ENCODE assay signal across 24 cellular contexts in the genomic region with DNA sequence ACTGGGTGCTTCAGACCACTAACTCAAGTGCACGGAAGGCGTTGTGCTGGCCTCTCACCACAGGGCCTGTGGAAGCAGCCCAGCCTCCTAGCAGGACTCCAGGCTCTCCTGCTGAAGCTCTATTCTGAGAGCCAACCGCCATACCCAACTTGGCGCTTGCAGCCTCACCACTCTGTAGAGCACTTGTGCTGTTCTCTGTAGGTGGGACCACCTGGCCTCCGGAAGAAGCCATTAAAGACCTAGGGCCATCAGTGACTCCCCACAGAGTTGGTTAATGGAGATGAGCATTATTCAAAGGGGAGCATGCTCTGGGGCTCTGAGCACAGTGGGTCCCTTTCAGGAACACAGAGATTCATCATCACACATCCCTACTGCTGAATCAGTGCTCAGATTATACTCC. TPM values are rescaled to one million over a fixed set of nuclear protein-coding genes. Genes with fewer than 3 reads are reported as not detected.
"Had no signal": no experiment of that assay in that cellular context is flagged by ENCODE, and none has a peak within 500 bp of the region (broad histone marks: within the 10 kb centered on the region; RNA-seq: fewer than 3 reads in every experiment).

No MANE protein-coding gene starts in this region.

- H3K27me3 Mint-ChIP-seq: activated CD4-positive, alpha-beta memory T cell treated with anti-CD3 and anti-CD28 coated beads for 36 hours; stimulated activated memory B cell treated with anti-CD40 and anti-IgM and Interleukin-4, amounts not matched to agents 10 μg/mL and 1 μg/mL and 100 μg/mL, for 72 hours; T-helper 17 cell had no signal

- H2AFZ ChIP-seq: hepatocyte had no signal

- H3K4me1 ChIP-seq: right lobe of liver, transverse colon had no signal

- H3K4me2 ChIP-seq: hepatocyte had no signal

- H3K27ac Mint-ChIP-seq: activated CD4-positive, alpha-beta memory T cell treated with anti-CD3 and anti-CD28 coated beads for 36 hours; activated naive CD8-positive, alpha-beta T cell treated with anti-CD3 and anti-CD28 coated beads, Interleukin-2, amount 50 U/mL, for 24 hours; memory B cell; stimulated activated memory B cell treated with anti-CD40 and anti-IgM and Interleukin-4, amounts not matched to agents 10 μg/mL and 1 μg/mL and 100 μg/mL, for 72 hours; T-helper 17 cell had no signal

- H3K27ac ChIP-seq: hepatocyte, right lobe of liver, skin epidermis, transverse colon had no signal

- H3K36me3 ChIP-seq: right lobe of liver, transverse colon had no signal

- H3K9me3 ChIP-seq: mucosa of descending colon, right lobe of liver, transverse colon had no signal

- H3K79me2 ChIP-seq: hepatocyte had no signal

- H3K36me3 Mint-ChIP-seq: activated CD4-positive, alpha-beta memory T cell treated with anti-CD3 and anti-CD28 coated beads for 36 hours; memory B cell; stimulated activated memory B cell treated with anti-CD40 and anti-IgM and Interleukin-4, amounts not matched to agents 10 μg/mL and 1 μg/mL and 100 μg/mL, for 72 hours had no signal

- H3K4me1 Mint-ChIP-seq: activated naive CD8-positive, alpha-beta T cell treated with anti-CD3 and anti-CD28 coated beads, Interleukin-2, amount 50 U/mL, for 24 hours; memory B cell; stimulated activated memory B cell treated with anti-CD40 and anti-IgM and Interleukin-4, amounts not matched to agents 10 μg/mL and 1 μg/mL and 100 μg/mL, for 72 hours; T-helper 17 cell had no signal

- H3K9me3 Mint-ChIP-seq: activated CD4-positive, alpha-beta memory T cell treated with anti-CD3 and anti-CD28 coated beads for 36 hours; activated naive CD8-positive, alpha-beta T cell treated with anti-CD3 and anti-CD28 coated beads, Interleukin-2, amount 50 U/mL, for 24 hours had no signal

- H3K4me3 ChIP-seq: hepatocyte, mucosa of descending colon, right lobe of liver, skin epidermis, transverse colon had no signal

- H3K27me3 ChIP-seq: hepatocyte, right lobe of liver, transverse colon had no signal

- H3K4me3 Mint-ChIP-seq: activated CD4-positive, alpha-beta memory T cell treated with anti-CD3 and anti-CD28 coated beads for 36 hours; activated naive CD8-positive, alpha-beta T cell treated with anti-CD3 and anti-CD28 coated beads, Interleukin-2, amount 50 U/mL, for 24 hours; memory B cell; stimulated activated memory B cell treated with anti-CD40 and anti-IgM and Interleukin-4, amounts not matched to agents 10 μg/mL and 1 μg/mL and 100 μg/mL, for 72 hours; T-helper 17 cell had no signal

- DNase-seq: activated CD4-positive, alpha-beta memory T cell treated with anti-CD3 and anti-CD28 coated beads for 36 hours; activated CD4-positive, alpha-beta T cell treated with anti-CD3 and anti-CD28 coated beads for 48 hours; activated effector memory CD4-positive, alpha-beta T cell treated with anti-CD3 and anti-CD28 coated beads, Interleukin-2, amount 50 U/mL, for 16 hours; activated naive CD4-positive, alpha-beta T cell treated with anti-CD3 and anti-CD28 coated beads, Interleukin-2, amount 50 U/mL, for 16 hours; activated naive CD8-positive, alpha-beta T cell treated with anti-CD3 and anti-CD28 coated beads, Interleukin-2, amount 50 U/mL, for 24 hours; effector memory CD4-positive, alpha-beta T cell; foreskin melanocyte; left colon; mucosa of descending colon; nucleus accumbens; posterior cingulate gyrus; right lobe of liver; stimulated activated CD4-positive, alpha-beta T cell treated with anti-CD3 and anti-CD28 coated beads, Interleukin-1b, Interleukin-23, amount 100 ng/mL, for 48 hours; T-helper 17 cell; transverse colon had no signal

RNA-seq across cellular contexts. Expression of a gene that starts 50.9 kb away (rescaled TPM):
- total RNA-seq: activated CD4-positive, alpha-beta memory T cell treated with anti-CD3 and anti-CD28 coated beads for 36 hours; dermis microvascular lymphatic vessel endothelial cell; endothelial cell of umbilical vein; esophagus mucosa; lower leg skin; T-helper 17 cell; temporal lobe had no signal
